Comparison of ENCODE assay signal across 8 cellular contexts in the genomic region with DNA sequence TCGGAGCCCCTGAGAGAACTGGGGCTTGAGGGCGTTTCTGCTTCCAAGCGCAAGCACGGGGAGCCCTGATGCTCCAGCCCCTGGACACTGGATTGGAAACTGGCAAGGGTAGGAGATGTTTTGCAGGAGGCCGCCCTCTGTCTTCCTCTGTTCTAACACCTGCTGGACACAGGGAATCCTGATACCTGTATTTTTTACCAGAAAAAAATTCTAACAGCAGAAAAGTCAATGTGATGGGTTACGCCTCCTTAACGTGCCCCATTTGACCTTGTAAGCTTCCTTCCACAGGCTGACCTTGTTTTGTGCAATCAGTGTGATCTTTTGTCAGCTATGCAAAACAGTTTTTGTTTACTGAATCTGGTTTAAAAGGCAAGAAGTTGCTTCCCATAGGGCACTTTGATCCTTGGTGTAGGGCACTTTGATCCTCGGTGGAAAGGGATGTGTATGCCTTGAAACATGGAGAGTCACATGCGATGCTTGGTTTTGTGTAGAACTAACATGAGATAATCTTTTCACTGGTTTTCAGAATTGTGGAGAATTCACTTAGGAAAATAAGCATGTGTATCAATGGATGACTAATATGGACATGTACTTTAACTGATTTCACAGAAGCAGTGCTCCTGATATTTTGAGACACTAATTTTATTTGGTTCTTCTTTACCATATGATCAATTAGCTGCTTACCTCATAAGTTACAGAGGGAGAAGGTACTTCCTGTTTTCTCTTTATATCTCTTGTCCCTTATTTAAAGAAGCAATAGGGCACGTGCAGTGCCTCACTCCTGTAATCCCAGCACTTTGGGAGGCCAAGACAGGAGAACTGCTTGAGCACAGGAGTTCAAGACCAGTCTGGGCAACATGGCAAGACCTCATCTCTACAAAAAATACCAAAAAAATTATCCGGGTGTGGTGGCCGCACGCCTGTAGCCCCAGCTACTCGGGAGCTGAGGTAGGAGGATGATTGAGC. TPM values are rescaled to one million over a fixed set of nuclear protein-coding genes. Genes with fewer than 3 reads are reported as not detected.
DNase-seq lines count a peak whose midpoint lies in the region; ATAC-seq and TF ChIP-seq lines count a peak whose summit lies in the region.

No MANE protein-coding gene starts in this region.

- ATAC-seq in HG03354 (IDR thresholded peaks at IDR 0.05; ENCODE audit: poor library complexity, severe bottlenecking, unreplicated experiment), result peak; percentile 14
- ATAC-seq in HG02588 (IDR thresholded peaks at IDR 0.05; ENCODE audit: unreplicated experiment), result no peak

- TF ChIP-seq CTCF in astrocyte of the spinal cord (IDR thresholded peaks at IDR 0.05; ENCODE audit: low read depth, low read length), result no peak
- TF ChIP-seq CTCF in suprapubic skin (IDR thresholded peaks at IDR 0.05), result no peak
- no peak for TF ChIP-seq CTCF in GM13976 (IDR thresholded peaks at IDR 0.05; ENCODE audit: borderline replicate concordance, control extremely low read depth, extremely low read depth, insufficient read depth, missing control alignments)

- TF ChIP-seq POLR2A in suprapubic skin (IDR thresholded peaks at IDR 0.05), result no peak

- H3K9ac ChIP-seq in iPS-20b (ENCODE audit: low read depth, low read length), result no peak overlapping the region

- H3K9me3 ChIP-seq in iPS-20b (ENCODE audit: insufficient read depth, low read depth, low read length) (no peaks in the 10 kb centered on the region), suprapubic skin (no peaks in the 10 kb centered on the region)

- H3K4me1 ChIP-seq in iPS-20b (ENCODE audit: insufficient read depth, low read length) (no peaks in the 10 kb centered on the region), suprapubic skin (peaks cover 14% of the 10 kb centered on the region)

- no peak for TF ChIP-seq EP300 in suprapubic skin (IDR thresholded peaks at IDR 0.05)

- peaks cover 19% of the 10 kb centered on the region for H3K27me3 ChIP-seq in iPS-20b (ENCODE audit: insufficient read depth, low read length)
- no peaks in the 10 kb centered on the region for H3K27me3 ChIP-seq in suprapubic skin

- H3K4me3 ChIP-seq in astrocyte of the spinal cord (ENCODE audit: low read depth, low read length), result peak overlapping the region; percentile 55
- H3K4me3 ChIP-seq in iPS-20b (ENCODE audit: low read length), result peak overlapping the region; percentile 74
- H3K4me3 ChIP-seq in suprapubic skin, result peak overlapping the region; percentile 62

- no peak overlapping the region for H3K27ac ChIP-seq in iPS-20b (ENCODE audit: low read length)
- H3K27ac ChIP-seq in suprapubic skin, result no peak overlapping the region

- WGBS in suprapubic skin, result 68% methylated on average over 11 of the region's 14 CpGs

- H3K36me3 ChIP-seq in iPS-20b (ENCODE audit: insufficient read depth, low read depth, low read length) (no peaks in the 10 kb centered on the region), suprapubic skin (no peaks in the 10 kb centered on the region)

- in situ Hi-C loops in astrocyte of the spinal cord (cut with HindIII; ENCODE audit: low sequenced_read_pairs) (no loop called here), GM13976 (cut with MboI; ENCODE audit: low sequenced_read_pairs, unreplicated experiment) (loop anchor here (5.0 kb wide), 1 partner anchor 441 kb away; no protein-coding TSS in a partner anchor)

- peak; percentile 8 for DNase-seq in astrocyte of the spinal cord (ENCODE audit: low read depth, low spot score)
- DNase-seq in suprapubic skin (ENCODE audit: low spot score in 2 of 2), result no peak
- DNase-seq in activated CD4-positive, alpha-beta T cell treated with anti-CD3 and anti-CD28 coated beads for 4 hours, result no peak
- no peak for DNase-seq in A172 (ENCODE audit: low spot score)
- DNase-seq in GM13976 (ENCODE audit: low spot score), result no peak

RNA-seq across cellular contexts. Expression of a gene that starts 59.9 kb away (rescaled TPM):
- 10 to 100 TPM; 29.2 to 83.2 (median 45.2) TPM for total RNA-seq in suprapubic skin
- total RNA-seq in A172 (2014; rRNA removed; shearing (Covaris generic)), result 17.8 and 19.5 TPM in 2 replicates
